ENCODE assay signal across 22 cellular contexts in the genomic region with DNA sequence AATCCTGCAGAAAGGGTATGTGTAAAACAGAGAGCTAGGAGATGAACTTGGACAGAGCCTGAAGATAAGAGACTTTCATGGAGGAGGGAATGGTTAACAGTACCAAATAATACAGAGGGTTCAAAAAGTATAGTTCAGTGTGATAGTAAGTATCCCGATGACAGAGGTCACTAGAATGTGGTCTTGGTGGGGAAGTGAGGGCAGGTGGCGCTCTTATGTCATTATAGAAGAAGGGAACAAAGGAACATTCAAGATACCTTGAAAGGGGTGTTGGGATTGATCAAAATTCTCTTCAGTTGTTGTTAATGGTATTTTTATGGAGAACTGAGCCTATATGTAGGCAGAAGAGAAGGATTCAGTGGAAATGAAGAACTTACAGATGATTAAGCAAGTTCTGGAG.
DNase-seq lines count a peak whose midpoint lies in the region; ATAC-seq and TF ChIP-seq lines count a peak whose summit lies in the region.
"Had no signal": no experiment of that assay in that cellular context is flagged by ENCODE, and none has a peak within 500 bp of the region (broad histone marks: within the 10 kb centered on the region; RNA-seq: fewer than 3 reads in every experiment).

No MANE protein-coding gene starts in this region.

- no peak overlapping the region for H3K4ac ChIP-seq in H9 (ENCODE audit: low read depth, low read length)

- H3K23me2 ChIP-seq in H9 (ENCODE audit: insufficient read length, low read depth, low read length, poor library complexity, severe bottlenecking): no peaks in the 10 kb centered on the region

- no peaks in the 10 kb centered on the region for H3K36me3 Mint-ChIP-seq in H9 (ENCODE audit: insufficient read depth in 1 of 3, low read depth in 3 of 3)
- H3K36me3 Mint-ChIP-seq: activated naive CD4-positive, alpha-beta T cell treated with anti-CD3 and anti-CD28 coated beads, Interleukin-2, amount 10 ng/mL, durations not matched to agents 7 days and 5 days had no signal

- H3K27ac ChIP-seq in C4-2B: no peak overlapping the region
- no peak overlapping the region for H3K27ac ChIP-seq in H9 (ENCODE audit: insufficient read length, low read depth, low read length)
- no peak overlapping the region for H3K27ac ChIP-seq in PC-9
- H3K27ac ChIP-seq in RWPE1: no peak overlapping the region
- H3K27ac ChIP-seq in heart left ventricle: no peak overlapping the region
- H3K27ac ChIP-seq: ascending aorta, prostate gland, SJSA1, spleen, uterus had no signal

- H3K4me1 ChIP-seq in H9 (ENCODE audit: insufficient read depth, low read length) (no peaks in the 10 kb centered on the region), PC-9 (replicated peaks; ENCODE audit: insufficient read depth) (no peaks in the 10 kb centered on the region), heart left ventricle (no peaks in the 10 kb centered on the region)
- H3K4me1 ChIP-seq: ascending aorta, prostate gland, SJSA1, spleen, uterus had no signal

- ATAC-seq in heart left ventricle: no peak
- ATAC-seq: effector memory CD8-positive, alpha-beta T cell had no signal

- no peaks in the 10 kb centered on the region for H3K27me3 Mint-ChIP-seq in H9 (ENCODE audit: low read depth)
- H3K27me3 Mint-ChIP-seq: activated naive CD4-positive, alpha-beta T cell treated with anti-CD3 and anti-CD28 coated beads, Interleukin-2, amount 10 ng/mL, durations not matched to agents 7 days and 5 days; effector memory CD8-positive, alpha-beta T cell had no signal

- no peak overlapping the region for H3K14ac ChIP-seq in H9 (ENCODE audit: insufficient read depth, low read length)

- H2AFZ ChIP-seq in H9 (ENCODE audit: low read length): no peak overlapping the region
- H2AFZ ChIP-seq in PC-9: no peak overlapping the region

- no peak overlapping the region for H3K4me2 ChIP-seq in H9 (ENCODE audit: insufficient read depth, insufficient read length, low read length)
- H3K4me2 ChIP-seq in PC-9: no peak overlapping the region

- no peak overlapping the region for H2BK15ac ChIP-seq in H9 (ENCODE audit: low read depth, low read length)

- H2BK12ac ChIP-seq in H9 (ENCODE audit: insufficient read length, low read depth, low read length): no peak overlapping the region

- no peak overlapping the region for H3K9ac ChIP-seq in H9 (ENCODE audit: extremely low read depth, insufficient read length, low read length)

- no peak for TF ChIP-seq POLR2A in heart left ventricle (IDR thresholded peaks at IDR 0.05)

- no peak overlapping the region for H4K91ac ChIP-seq in H9 (ENCODE audit: insufficient read length, low read depth, low read length)

- no peak overlapping the region for H3K23ac ChIP-seq in H9 (ENCODE audit: insufficient read length, low read depth, low read length)

- H3K9me3 ChIP-seq in H9 (ENCODE audit: control insufficient read depth, low read depth, low read length): no peaks in the 10 kb centered on the region
- peaks cover 5% of the 10 kb centered on the region; the same call in 1 of the 2 replicates for H3K9me3 ChIP-seq in PC-9 (ENCODE audit: insufficient read depth, low read depth)
- peaks cover 0 to 9% (median under 1%) of the 10 kb centered on the region in 12 donors for H3K9me3 ChIP-seq in heart left ventricle
- H3K9me3 ChIP-seq: prostate gland, SJSA1, uterus had no signal

- POLR2A ChIA-PET in PC-9 (lab: Charles Lee; ENCODE audit: unreplicated experiment) (no interaction called here), RWPE1 (lab: Yijun Ruan, JAX; ENCODE audit: low non-redundant PET) (no interaction called here)

- H3K4me3 ChIP-seq in PC-9: no peak overlapping the region
- H3K4me3 ChIP-seq in epithelial cell of esophagus (ENCODE audit: low read length): no peak overlapping the region
- H3K4me3 ChIP-seq in heart left ventricle: no peak overlapping the region
- H3K4me3 ChIP-seq: ascending aorta, prostate gland, SJSA1, spleen, uterus had no signal

- H2BK120ac ChIP-seq in H9 (ENCODE audit: low read depth, low read length, poor library complexity, severe bottlenecking): no peak overlapping the region

- H3K27ac Mint-ChIP-seq in H9: peak overlapping the region in 1 of 3 experiments; percentile 71; a peak in 1 of 7 replicates
- H3K27ac Mint-ChIP-seq: activated naive CD4-positive, alpha-beta T cell treated with anti-CD3 and anti-CD28 coated beads, Interleukin-2, amount 10 ng/mL, durations not matched to agents 7 days and 5 days; effector memory CD8-positive, alpha-beta T cell; nephron had no signal

- H3K36me3 ChIP-seq in PC-9 (ENCODE audit: low read depth) (no peaks in the 10 kb centered on the region), heart left ventricle (no peaks in the 10 kb centered on the region)
- H3K36me3 ChIP-seq: ascending aorta, prostate gland, SJSA1, spleen, uterus had no signal

- intact Hi-C loops in PC-9 (cut with micrococcal nuclease; ENCODE audit: unreplicated experiment) (no loop called here), heart left ventricle (cut with DNase I) (no loop called here)

- no peak overlapping the region for H3K18ac ChIP-seq in H9 (ENCODE audit: insufficient read length, low read depth, low read length)

- H3F3A ChIP-seq in PC-9 (ENCODE audit: insufficient read depth, low read depth): no peaks in the 10 kb centered on the region

- H3K79me2 ChIP-seq in H9 (ENCODE audit: insufficient read depth, low read length): no peaks in the 10 kb centered on the region
- no peaks in the 10 kb centered on the region for H3K79me2 ChIP-seq in PC-9 (ENCODE audit: low read depth)

- H2AK5ac ChIP-seq in H9 (ENCODE audit: insufficient read length, low read length): no peak overlapping the region

- peaks cover 4 to 7% of the 10 kb centered on the region in 2 experiments; a peak in 3 of 5 replicates for H3K9me3 Mint-ChIP-seq in H9
- H3K9me3 Mint-ChIP-seq: activated naive CD4-positive, alpha-beta T cell treated with anti-CD3 and anti-CD28 coated beads, Interleukin-2, amount 10 ng/mL, durations not matched to agents 7 days and 5 days had no signal

- no CpG with 5 or more reads among the region's 2 CpGs for WGBS in H9 (ENCODE audit: extremely low coverage, insufficient read length, low lambda C conversion rate)
- WGBS in heart left ventricle, 4 donors: 76 to 89% (median 78%) methylated on average over 2 of the region's 2 CpGs

- no peak overlapping the region for H2BK20ac ChIP-seq in H9 (ENCODE audit: low read depth, low read length, poor library complexity, severe bottlenecking)

- H4K20me1 ChIP-seq in H9 (ENCODE audit: control insufficient read depth, insufficient read depth, insufficient read length) (no peaks in the 10 kb centered on the region), PC-9 (ENCODE audit: insufficient read depth) (no peaks in the 10 kb centered on the region)

- TF ChIP-seq CTCF in C4-2B (conservative IDR thresholded peaks at IDR 0.05) (peak; percentile 28), H9 (conservative IDR thresholded peaks at IDR 0.05) (peak; percentile 55), PC-9 (conservative IDR thresholded peaks at IDR 0.05) (0 out of 2 replicates have a peak, but pooled peaks have one; percentile 27), epithelial cell of esophagus (IDR thresholded peaks at IDR 0.05; ENCODE audit: insufficient read depth, low read depth, low read length, missing control alignments) (peak; percentile 8), RWPE1 (conservative IDR thresholded peaks at IDR 0.05; ENCODE audit: low read depth) (no peak), heart left ventricle (IDR thresholded peaks at IDR 0.05) (no peak)

- H3K9me2 ChIP-seq in PC-9 (ENCODE audit: insufficient read depth): no peaks in the 10 kb centered on the region

- CTCF ChIA-PET in PC-9 (lab: Charles Lee) (no interaction called here), RWPE1 (lab: Yijun Ruan, JAX) (interaction anchor here (0.6 kb wide), 1 partner anchor 45 kb away, joined by 3 read pairs; no protein-coding TSS in a partner anchor)

- H3K27me3 ChIP-seq in H9 (ENCODE audit: insufficient read depth, low read length) (no peaks in the 10 kb centered on the region), PC-9 (ENCODE audit: insufficient read depth, low read depth) (no peaks in the 10 kb centered on the region), heart left ventricle (no peaks in the 10 kb centered on the region)
- H3K27me3 ChIP-seq: ascending aorta, SJSA1, spleen, uterus had no signal

- DNase-seq in H9 (no peak), PC-9 (no peak), epithelial cell of esophagus (ENCODE audit: low read depth) (no peak), RWPE1 (ENCODE audit: low spot score) (no peak), heart left ventricle (no peak), iPS-NIHi11 (ENCODE audit: low spot score) (no peak)
- no peak for DNase-seq in effector CD4-positive, alpha-beta T cell
- DNase-seq: activated CD4-positive, alpha-beta T cell treated with anti-CD3 and anti-CD28 coated beads, Interleukin-2, amount 50 U/mL, for 48 hours; activated naive CD4-positive, alpha-beta T cell treated with anti-CD3 and anti-CD28 coated beads, Interleukin-2, amount 10 ng/mL, durations not matched to agents 7 days and 5 days; activated T-cell treated with anti-CD3 and anti-CD28 coated beads for 4 hours; effector memory CD8-positive, alpha-beta T cell; head of caudate nucleus; kidney glomerular epithelial cell; mesenchymal stem cell; NCI-H1694; spleen; uterus had no signal

- no peak overlapping the region for H2BK5ac ChIP-seq in H9 (ENCODE audit: insufficient read length, low read length)

- H4K8ac ChIP-seq in H9 (replicated peaks; ENCODE audit: insufficient read length, low read depth, low read length): no peak overlapping the region

- no peak overlapping the region for H3K56ac ChIP-seq in H9 (ENCODE audit: insufficient read length, low read depth, low read length)

- no peak overlapping the region for H4K5ac ChIP-seq in H9 (ENCODE audit: insufficient read length, low read depth, low read length)

- BruUV-seq in PC-9 (replicated peaks; lab: Mats Ljungman, UMichigan): no TSS peak

- peaks cover 0 to 2% of the 10 kb centered on the region in 2 experiments; a peak in 1 of 4 replicates for H3K4me1 Mint-ChIP-seq in H9
- H3K4me1 Mint-ChIP-seq: activated naive CD4-positive, alpha-beta T cell treated with anti-CD3 and anti-CD28 coated beads, Interleukin-2, amount 10 ng/mL, durations not matched to agents 7 days and 5 days had no signal

- H3T11ph ChIP-seq in H9 (ENCODE audit: low read length): no peak overlapping the region

- no peak overlapping the region for H3K4me3 Mint-ChIP-seq in H9
- H3K4me3 Mint-ChIP-seq: activated naive CD4-positive, alpha-beta T cell treated with anti-CD3 and anti-CD28 coated beads, Interleukin-2, amount 10 ng/mL, durations not matched to agents 7 days and 5 days; effector memory CD8-positive, alpha-beta T cell; nephron had no signal

- H3K79me1 ChIP-seq in H9 (ENCODE audit: insufficient read depth, low read depth, low read length, poor library complexity, severe bottlenecking): no peaks in the 10 kb centered on the region

Comparison
In these comparisons a context has a peak if more than half of its experiments do, and no peak if none do; other contexts are left out.
1. CTCF ChIP-seq: peak in C4-2B (single experiment), H9 (single experiment), PC-9 (single experiment) and epithelial cell of esophagus (single experiment); none in RWPE1 (single experiment) and heart left ventricle (0 of 12).